29 cellular contexts compared by ENCODE assay signal in the genomic region with DNA sequence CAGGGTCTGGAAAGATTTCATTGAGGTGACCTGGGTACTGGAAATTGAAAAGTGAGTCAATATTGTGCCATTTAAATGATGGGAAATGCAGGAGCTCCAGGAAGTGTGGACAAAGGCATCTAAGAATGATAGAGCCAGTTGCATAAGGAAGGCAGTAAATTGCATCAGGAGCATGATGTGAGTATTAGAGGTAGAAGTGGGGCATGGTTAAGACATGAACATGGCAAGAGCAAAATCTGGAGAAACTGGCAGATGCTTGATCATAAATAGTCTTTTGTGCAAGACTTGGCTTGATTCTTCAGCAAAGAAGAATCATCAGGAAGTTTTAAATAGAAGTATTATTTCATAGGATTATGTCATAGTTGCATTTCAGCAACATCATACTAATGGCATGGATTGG.
"Had no signal": no experiment of that assay in that cellular context is flagged by ENCODE, and none has a peak within 500 bp of the region (broad histone marks: within the 10 kb centered on the region; RNA-seq: fewer than 3 reads in every experiment).

No MANE protein-coding gene starts in this region.

- H3K9me3 ChIP-seq: esophagus squamous epithelium, gastrocnemius medialis, ovary, sigmoid colon, thoracic aorta had no signal

- FAIRE-seq: astrocyte, endothelial cell of umbilical vein, keratinocyte, small intestine, urothelium cell line had no signal

- DNase-seq: activated CD4-positive, alpha-beta memory T cell treated with anti-CD3 and anti-CD28 coated beads for 36 hours; activated CD4-positive, alpha-beta T cell treated with anti-CD3 and anti-CD28 coated beads, Interleukin-2, amount 10 ng/mL, durations not matched to agents 24 days and 14 days; activated CD4-positive, CD25-positive, alpha-beta regulatory T cell treated with anti-CD3 and anti-CD28 coated beads, Interleukin-2, amount 50 U/mL, for 72 hours; activated CD8-positive, alpha-beta memory T cell treated with anti-CD3 and anti-CD28 coated beads, Interleukin-2, amount 50 U/mL, for 4 hours; activated gamma-delta T cell; activated naive CD4-positive, alpha-beta T cell treated with anti-CD3 and anti-CD28 coated beads, Interleukin-2, amount 10 ng/mL, durations not matched to agents 7 days and 5 days; activated naive CD8-positive, alpha-beta T cell treated with anti-CD3 and anti-CD28 coated beads, Interleukin-2, amount 10 ng/mL, durations not matched to agents 7 days and 5 days; activated T-cell treated with anti-CD3 and anti-CD28 coated beads, Interleukin-2, amount 50 U/mL, for 24 hours; brain microvascular endothelial cell; central memory CD4-positive, alpha-beta T cell; esophagus squamous epithelium; gastrocnemius medialis; glutamatergic neuron; left cardiac atrium; left ventricle myocardium superior; naive B cell; ovary; retina; sigmoid colon; small intestine; stimulated activated CD4-positive, alpha-beta T cell treated with anti-CD3 and anti-CD28 coated beads, Interleukin-4, amount 100 ng/mL, for 24 hours; trophoblast cell; WERI-Rb-1 had no signal

- H3K36me3 ChIP-seq: brain microvascular endothelial cell, esophagus squamous epithelium, gastrocnemius medialis, ovary, sigmoid colon, thoracic aorta, WERI-Rb-1 had no signal

- H3K27ac ChIP-seq: brain microvascular endothelial cell, esophagus squamous epithelium, gastrocnemius medialis, ovary, sigmoid colon, thoracic aorta, WERI-Rb-1 had no signal

- ATAC-seq: gastrocnemius medialis; left cardiac atrium; left ventricle myocardium superior; stimulated activated effector memory CD8-positive, alpha-beta T cell treated with anti-CD3 and anti-CD28 coated beads, Interleukin-12 subunit alpha, Interleukin-12 subunit beta, amount 100 ng/mL, for 72 hours had no signal

- H3K4me3 ChIP-seq: esophagus squamous epithelium, gastrocnemius medialis, ovary, sigmoid colon, thoracic aorta had no signal

- H3K27me3 ChIP-seq: brain microvascular endothelial cell, esophagus squamous epithelium, ovary, sigmoid colon had no signal

- H3K4me1 ChIP-seq: esophagus squamous epithelium, gastrocnemius medialis had no signal
